ENCODE assay signal across 8 cellular contexts in the genomic region with DNA sequence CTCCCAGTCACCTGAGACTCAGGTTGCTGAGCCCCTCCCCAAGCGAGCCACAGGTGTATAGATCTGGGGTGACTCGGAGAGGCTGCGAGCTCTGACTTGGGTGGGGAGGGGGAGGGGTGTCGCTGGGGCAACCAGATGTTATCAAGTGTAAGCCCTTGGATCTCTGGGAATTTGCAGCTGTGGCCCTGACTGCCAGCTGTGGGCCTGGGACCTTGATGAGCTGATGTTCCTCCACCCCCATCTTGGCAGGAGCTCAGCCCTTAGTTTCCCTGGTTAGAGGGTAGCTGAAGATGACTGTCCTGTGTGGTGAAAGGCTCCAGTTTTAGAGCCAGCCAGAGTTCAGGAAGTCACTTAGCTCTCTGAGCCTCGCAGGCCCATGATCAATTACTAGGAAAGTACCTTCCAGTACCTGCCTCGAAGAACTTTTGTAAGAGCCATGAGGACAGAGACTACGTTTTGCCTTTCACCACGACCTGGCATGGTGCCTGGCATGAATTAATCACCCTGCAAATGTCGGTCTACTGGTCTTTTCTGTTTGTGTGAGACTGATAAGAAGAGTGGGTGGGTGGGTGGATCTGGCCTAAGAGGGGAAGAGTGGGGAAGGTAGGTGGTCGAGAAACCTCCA. TPM values are rescaled to one million over a fixed set of nuclear protein-coding genes. Genes with fewer than 3 reads are reported as not detected.
DNase-seq lines count a peak whose midpoint lies in the region; ATAC-seq and TF ChIP-seq lines count a peak whose summit lies in the region.

No MANE protein-coding gene starts in this region.

- H3K9me3 Mint-ChIP-seq in Caco-2 (ENCODE audit: unreplicated experiment) (no peaks in the 10 kb centered on the region), natural killer cell (no peaks in the 10 kb centered on the region)

- ATAC-seq in GM18517 (IDR thresholded peaks at IDR 0.05; ENCODE audit: unreplicated experiment) (no peak), natural killer cell (no peak)

- peak; percentile 31; the same call in 1 of the 2 replicates for TF ChIP-seq EP300 in Ishikawa (IDR thresholded peaks at IDR 0.05; ENCODE audit: borderline replicate concordance)

- H3K36me3 Mint-ChIP-seq in Caco-2 (ENCODE audit: insufficient read depth, unreplicated experiment) (peaks cover 52% of the 10 kb centered on the region), natural killer cell (no peaks in the 10 kb centered on the region)

- peaks cover 46% of the 10 kb centered on the region for H3K4me1 Mint-ChIP-seq in Caco-2 (ENCODE audit: low read depth, unreplicated experiment)
- H3K4me1 Mint-ChIP-seq in natural killer cell = peaks cover 5 to 8% of the 10 kb centered on the region in 2 donors

- H3K27ac ChIP-seq in brain microvascular endothelial cell = peak overlapping the region; percentile 71

- H3K27me3 Mint-ChIP-seq in Caco-2 (ENCODE audit: insufficient read depth, unreplicated experiment) (no peaks in the 10 kb centered on the region), natural killer cell (ENCODE audit: low read depth in 2 of 2) (no peaks in the 10 kb centered on the region)

- no peak overlapping the region for H3K4me3 ChIP-seq in Caco-2 (ENCODE audit: low read depth, low read length)
- no peak overlapping the region for H3K4me3 ChIP-seq in brain microvascular endothelial cell (ENCODE audit: low read depth, low read length)

- no peaks in the 10 kb centered on the region for H3K27me3 ChIP-seq in Caco-2 (replicated peaks; ENCODE audit: control insufficient read depth, insufficient read depth, low read length)
- H3K27me3 ChIP-seq in brain microvascular endothelial cell (replicated peaks) = no peaks in the 10 kb centered on the region

- peaks cover 50% of the 10 kb centered on the region for H3K4me1 ChIP-seq in Caco-2

- no peaks in the 10 kb centered on the region for H3K9me3 ChIP-seq in Caco-2

- TF ChIP-seq CTCF in Caco-2 (IDR thresholded peaks at IDR 0.05; ENCODE audit: insufficient read depth in 1 of 2, low read depth in 1 of 2, low read length in 1 of 2, severe bottlenecking in 1 of 2, unreplicated experiment in 1 of 2) (no peak), brain microvascular endothelial cell (IDR thresholded peaks at IDR 0.05; ENCODE audit: low read depth, low read length, missing control alignments) (no peak), natural killer cell (IDR thresholded peaks at IDR 0.05) (no peak)

- no peak for TF ChIP-seq RAD21 in Ishikawa (IDR thresholded peaks at IDR 0.05; ENCODE audit: low read depth)

- DNase-seq in Caco-2 (peak; percentile 23 to 69), brain microvascular endothelial cell (peak; percentile 84), myocyte (ENCODE audit: low read depth) (peak; percentile 58), DMS114 treated with DMSO at 0.1 percent for 48 hours (lab: John Stamatoyannopoulos, UW; ENCODE audit: unreplicated experiment) (no peak), NCI-H2029 (lab: John Stamatoyannopoulos, UW) (no peak), natural killer cell (no peak)

- BruUV-seq in Caco-2 (replicated peaks; lab: Mats Ljungman, UMichigan) = no TSS peak

- intact Hi-C loops in Caco-2 (cut with micrococcal nuclease; ENCODE audit: unreplicated experiment) = no loop called here
- intact Hi-C loops in natural killer cell (cut with micrococcal nuclease) = no loop called here

- H3K36me3 ChIP-seq in Caco-2 (ENCODE audit: control insufficient read depth, insufficient read depth, low read length) (no peaks in the 10 kb centered on the region), brain microvascular endothelial cell (replicated peaks) (no peaks in the 10 kb centered on the region)

- CTCF ChIA-PET in Caco-2 (lab: Charles Lee) = interaction anchor here (0.6 to 3.4 kb wide), 2 partner anchors 49 to 241 kb away, joined by 6 to 21 read pairs; no protein-coding TSS in a partner anchor

- in situ Hi-C loops in brain microvascular endothelial cell (cut with HindIII; ENCODE audit: low pct_ligation_motif_present, low sequenced_read_pairs) = no loop called here

- POLR2A ChIA-PET in Caco-2 (lab: Charles Lee) = interaction anchor here (0.9 kb wide), 1 partner anchor 11 kb away, joined by 4 read pairs; no protein-coding TSS in a partner anchor

- H3K4me3 Mint-ChIP-seq in Caco-2 (ENCODE audit: unreplicated experiment) = peak overlapping the region; percentile 62
- no peak overlapping the region for H3K4me3 Mint-ChIP-seq in natural killer cell

- H3K27ac Mint-ChIP-seq in Caco-2 (ENCODE audit: unreplicated experiment) (peak overlapping the region; percentile 93), natural killer cell (no peak overlapping the region)

TF ChIP-seq in Ishikawa, 13 proteins besides CTCF, POLR2A, EP300 and RAD21:
- TF ChIP-seq, protein P1, sequence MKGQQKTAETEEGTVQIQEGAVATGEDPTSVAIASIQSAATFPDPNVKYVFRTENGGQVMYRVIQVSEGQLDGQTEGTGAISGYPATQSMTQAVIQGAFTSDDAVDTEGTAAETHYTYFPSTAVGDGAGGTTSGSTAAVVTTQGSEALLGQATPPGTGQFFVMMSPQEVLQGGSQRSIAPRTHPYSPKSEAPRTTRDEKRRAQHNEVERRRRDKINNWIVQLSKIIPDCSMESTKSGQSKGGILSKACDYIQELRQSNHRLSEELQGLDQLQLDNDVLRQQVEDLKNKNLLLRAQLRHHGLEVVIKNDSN (IDR thresholded peaks at IDR 0.05) = no peak
- TF ChIP-seq ZBTB7A (IDR thresholded peaks at IDR 0.05; ENCODE audit: low read depth) (no peak), TCF12 (IDR thresholded peaks at IDR 0.05; ENCODE audit: low read depth) (peak; percentile 12; the same call in 1 of the 2 replicates), NFIC (IDR thresholded peaks at IDR 0.05) (peak; percentile 82), EGR1 (IDR thresholded peaks at IDR 0.05) (peak; percentile 63; the same call in 1 of the 2 replicates)
- TF ChIP-seq, protein P2, sequence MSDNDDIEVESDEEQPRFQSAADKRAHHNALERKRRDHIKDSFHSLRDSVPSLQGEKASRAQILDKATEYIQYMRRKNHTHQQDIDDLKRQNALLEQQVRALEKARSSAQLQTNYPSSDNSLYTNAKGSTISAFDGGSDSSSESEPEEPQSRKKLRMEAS (IDR thresholded peaks at IDR 0.05) = peak; percentile 79

RNA-seq across cellular contexts. Expression of a gene that starts 55.8 kb away (rescaled TPM):
- total RNA-seq in Caco-2 (2022) (177 and 184 TPM in 2 replicates), myocyte (76.2 and 79.9 TPM in 2 replicates), natural killer cell (100 to 1,000 TPM; 163 to 223 (median 197) TPM)
- 134 TPM for polyA plus RNA-seq in myocyte (2012)

RNA-seq across cellular contexts. Expression of a gene that starts 56.1 kb away (rescaled TPM):
- total RNA-seq in Caco-2 (2022) (23.8 and 32.8 TPM in 2 replicates), myocyte (18.4 and 27.9 TPM in 2 replicates), natural killer cell (100 to 1,000 TPM in 1 of 3 donors, 10 to 100 TPM in 2; 84.5 to 114 (median 85.5) TPM)
- polyA plus RNA-seq in myocyte (2012) = 19.4 TPM

RNA-seq across cellular contexts. Expression of a gene that starts 58.8 kb away (rescaled TPM):
- total RNA-seq in Caco-2 (2022) (0.20 TPM in 1 of 2 replicates, not detected in the other), myocyte (131 and 152 TPM in 2 replicates), natural killer cell (not detected)
- polyA plus RNA-seq in myocyte (2012) = 54.8 TPM

Comparison
In these comparisons a context has a peak if more than half of its experiments do, and no peak if none do; other contexts are left out.
1. DNase-seq: peak in Caco-2 (2 of 2), brain microvascular endothelial cell (single experiment) and myocyte (single experiment); none in DMS114 treated with DMSO at 0.1 percent for 48 hours (single experiment), NCI-H2029 (single experiment) and natural killer cell (single experiment).
2. RNA of a gene that starts 58.8 kb away (total RNA-seq): 131 to 152 TPM in myocyte; 0.20 TPM in Caco-2 and not detected in natural killer cell; every median in the first group is over 100 times any median in the second.